Comparison of ENCODE assay signal across 8 cellular contexts in genomic region chr2:25376750-25377621, GRCh38. TPM values are rescaled to one million over a fixed set of nuclear protein-coding genes. Genes with fewer than 3 reads are reported as not detected.
A peak's percentile ranks its signal among the peaks of the same experiment; 100 is the strongest.
DNase-seq lines count a peak whose midpoint lies in the region; ATAC-seq and TF ChIP-seq lines count a peak whose summit lies in the region.

No MANE protein-coding gene starts in this region.

- CTCF ChIA-PET in BJ (lab: Yijun Ruan, JAX), result interaction anchor here (0.6 to 4.8 kb wide), 19 partner anchors 10 to 288 kb away, joined by 3 to 41 read pairs (median 4); no protein-coding TSS in a partner anchor

- peak; percentile 67 for TF ChIP-seq CTCF in BJ (IDR thresholded peaks at IDR 0.05; ENCODE audit: insufficient read depth, low read depth, low read length)

- no peaks in the 10 kb centered on the region for H3K36me3 ChIP-seq in BJ (ENCODE audit: control insufficient read depth, insufficient read depth, low read length)

- DNase-seq in BJ (ENCODE audit: low read depth) (peak; percentile 26), GM19238 (ENCODE audit: insufficient read length, low spot score) (peak; percentile 90), NCI-H446 (lab: John Stamatoyannopoulos, UW) (peak; percentile 46 to 89), cerebellum (ENCODE audit: low spot score) (peak; percentile 84), kidney glomerular epithelial cell (lab: John Stamatoyannopoulos, UW) (peak; percentile 72)
- peak; percentile 94 for DNase-seq in activated CD4-positive, CD25-positive, alpha-beta regulatory T cell treated with anti-CD3 and anti-CD28 coated beads, Interleukin-2, amount 50 U/mL, for 72 hours
- DNase-seq in stimulated activated CD4-positive, alpha-beta T cell treated with anti-CD3 and anti-CD28 coated beads, Interleukin-1b, Interleukin-23, amount 100 ng/mL, for 24 hours (ENCODE audit: low read depth in 4 of 4, low spot score in 1 of 4), result peak; percentile 72 to 90 (median 86)

- no peaks in the 10 kb centered on the region; the same call in none of the 2 replicates for H3K27me3 ChIP-seq in BJ (ENCODE audit: control insufficient read depth, insufficient read depth, low read length)

- peak overlapping the region; percentile 5; the same call in 1 of the 2 replicates for H3K4me3 ChIP-seq in BJ (ENCODE audit: low read depth, low read length)

- POLR2A ChIA-PET in BJ (lab: Charles Lee), result no interaction called here

- peak; percentile 98 for ATAC-seq in HG03432 (IDR thresholded peaks at IDR 0.05; ENCODE audit: unreplicated experiment)

RNA-seq across cellular contexts. Expression of gene DNMT3A, which starts 35.3 kb away (rescaled TPM):
- polyA plus RNA-seq in BJ (2011; rRNA removed), result 2.6 and 3.0 TPM in 2 replicates
- polyA minus RNA-seq in BJ (2011; rRNA and poly(A)+ RNA removed), result 7.9 and 11.0 TPM in 2 replicates
- 63.3 TPM for total RNA-seq in cerebellum

Comparison
In these comparisons a context has a peak if more than half of its experiments do, and no peak if none do; other contexts are left out.
1. Peak in every context shown above with its lines: DNase-seq, ATAC-seq and H3K4me3 ChIP-seq.
2. DNase-seq: peak in every context shown above with its lines; median percentile 94 in activated CD4-positive, CD25-positive, alpha-beta regulatory T cell treated with anti-CD3 and anti-CD28 coated beads, Interleukin-2, amount 50 U/mL, for 72 hours; 90 in GM19238; 86 in stimulated activated CD4-positive, alpha-beta T cell treated with anti-CD3 and anti-CD28 coated beads, Interleukin-1b, Interleukin-23, amount 100 ng/mL, for 24 hours; 84 in cerebellum; 72 in kidney glomerular epithelial cell; 68 in NCI-H446; 26 in BJ.